Comparison of ENCODE assay signal across 21 cellular contexts in the genomic region with DNA sequence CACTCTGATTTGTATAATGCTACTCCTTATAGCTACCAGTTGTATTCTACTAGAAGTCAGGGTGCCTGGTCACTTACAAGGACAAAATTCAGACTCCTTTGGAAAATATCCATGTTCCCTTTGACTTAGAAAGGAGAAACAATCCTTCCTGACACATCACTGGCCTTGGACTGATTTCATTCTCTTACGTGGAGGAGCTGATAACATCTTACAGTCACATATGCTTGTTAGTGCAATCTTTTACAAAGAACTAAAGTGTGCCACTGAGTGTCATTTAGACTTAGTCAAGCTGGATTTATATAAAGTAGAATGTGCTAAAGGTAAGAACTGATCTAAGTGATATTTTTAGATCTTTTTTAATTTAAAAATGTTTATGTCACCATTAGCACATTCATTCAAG.
"Had no signal": no experiment of that assay in that cellular context is flagged by ENCODE, and none has a peak within 500 bp of the region (broad histone marks: within the 10 kb centered on the region; RNA-seq: fewer than 3 reads in every experiment).

No MANE protein-coding gene starts in this region.

- H3K27ac Mint-ChIP-seq: activated CD4-positive, alpha-beta memory T cell treated with anti-CD3 and anti-CD28 coated beads for 36 hours; naive B cell; stimulated activated memory B cell treated with anti-CD40 and anti-IgM and Interleukin-4, amounts not matched to agents 10 μg/mL and 1 μg/mL and 100 μg/mL, for 72 hours; T-helper 17 cell had no signal

- H3K27me3 Mint-ChIP-seq: activated CD4-positive, alpha-beta memory T cell treated with anti-CD3 and anti-CD28 coated beads for 36 hours; naive B cell; stimulated activated memory B cell treated with anti-CD40 and anti-IgM and Interleukin-4, amounts not matched to agents 10 μg/mL and 1 μg/mL and 100 μg/mL, for 72 hours; T-helper 17 cell had no signal

- H3K36me3 Mint-ChIP-seq: activated CD4-positive, alpha-beta memory T cell treated with anti-CD3 and anti-CD28 coated beads for 36 hours; naive B cell; stimulated activated memory B cell treated with anti-CD40 and anti-IgM and Interleukin-4, amounts not matched to agents 10 μg/mL and 1 μg/mL and 100 μg/mL, for 72 hours had no signal

- H3K4me2 ChIP-seq: smooth muscle cell had no signal

- H3K4me1 ChIP-seq: ascending aorta, colonic mucosa, foreskin keratinocyte, lower lobe of right lung, sigmoid colon, testis, uterus had no signal

- H3K4me1 Mint-ChIP-seq: naive B cell; stimulated activated memory B cell treated with anti-CD40 and anti-IgM and Interleukin-4, amounts not matched to agents 10 μg/mL and 1 μg/mL and 100 μg/mL, for 72 hours; T-helper 17 cell had no signal

- DNase-seq: activated CD4-positive, alpha-beta memory T cell treated with anti-CD3 and anti-CD28 coated beads for 36 hours; activated CD4-positive, alpha-beta T cell treated with anti-CD3 and anti-CD28 coated beads for 4 hours; activated CD4-positive, CD25-positive, alpha-beta regulatory T cell; activated effector memory CD4-positive, alpha-beta T cell treated with anti-CD3 and anti-CD28 coated beads, Interleukin-2, amount 50 U/mL, for 16 hours; activated naive CD4-positive, alpha-beta T cell treated with anti-CD3 and anti-CD28 coated beads, Interleukin-2, amount 50 U/mL, for 16 hours; colonic mucosa; foreskin keratinocyte; kidney; lower lobe of right lung; naive B cell; nucleus accumbens; sigmoid colon; stimulated activated CD4-positive, alpha-beta T cell treated with anti-CD3 and anti-CD28 coated beads, Interleukin-15, amount 100 ng/mL, for 24 hours; T-helper 17 cell; testis; trophoblast cell; uterus had no signal

- H3K27ac ChIP-seq: ascending aorta, colonic mucosa, foreskin keratinocyte, lower lobe of right lung, sigmoid colon, testis, uterus had no signal

- ATAC-seq: left lobe of liver; lower lobe of right lung; stimulated activated memory B cell treated with anti-CD40 and anti-IgM and Interleukin-4, amounts not matched to agents 10 μg/mL and 1 μg/mL and 100 μg/mL, for 72 hours; T-helper 17 cell had no signal

- H3K9me3 ChIP-seq: ascending aorta, colonic mucosa, lower lobe of right lung, testis, uterus had no signal

- H3K36me3 ChIP-seq: ascending aorta, colonic mucosa, lower lobe of right lung, sigmoid colon, uterus had no signal

- H3K4me3 Mint-ChIP-seq: activated CD4-positive, alpha-beta memory T cell treated with anti-CD3 and anti-CD28 coated beads for 36 hours; naive B cell; stimulated activated memory B cell treated with anti-CD40 and anti-IgM and Interleukin-4, amounts not matched to agents 10 μg/mL and 1 μg/mL and 100 μg/mL, for 72 hours; T-helper 17 cell had no signal

- H3K27me3 ChIP-seq: ascending aorta, colonic mucosa, foreskin keratinocyte, sigmoid colon, testis, uterus had no signal

- H3K4me3 ChIP-seq: ascending aorta, colonic mucosa, lower lobe of right lung, sigmoid colon, smooth muscle cell, testis, uterus had no signal
